Comparison of ENCODE assay signal across 6 cellular contexts in genomic region chr16:88759245-88759975, GRCh38. TPM values are rescaled to one million over a fixed set of nuclear protein-coding genes. Genes with fewer than 3 reads are reported as not detected.
DNase-seq lines count a peak whose midpoint lies in the region; ATAC-seq and TF ChIP-seq lines count a peak whose summit lies in the region.

No MANE protein-coding gene starts in this region.

- H2AFZ ChIP-seq in GM23338 (no peak overlapping the region), osteoblast (ENCODE audit: low read length) (no peak overlapping the region)

- TF ChIP-seq CTCF in GM23338 (conservative IDR thresholded peaks at IDR 0.05; ENCODE audit: low read depth in 2 of 2): peak in 1 of 2 experiments; percentile 44; a peak in 2 of 4 replicates
- TF ChIP-seq CTCF in mesothelial cell of epicardium (IDR thresholded peaks at IDR 0.05; ENCODE audit: unreplicated experiment): no peak
- TF ChIP-seq CTCF in osteoblast (IDR thresholded peaks at IDR 0.05; ENCODE audit: extremely low read depth, low read depth, low read length): no peak

- H3K27ac ChIP-seq in GM23338 (ENCODE audit: low read depth): peak overlapping the region; percentile 80
- no peak overlapping the region for H3K27ac ChIP-seq in osteoblast (ENCODE audit: low read depth, low read length)

- POLR2A ChIA-PET in activated CD4-positive, alpha-beta memory T cell treated with anti-CD3 and anti-CD28 coated beads, Interleukin-2, amount 10 ng/mL, durations not matched to agents 7 days and 5 days (lab: Charles Lee): interaction anchor here (1.0 to 3.2 kb wide), 6 partner anchors 14 to 123 kb away, joined by 3 to 18 read pairs (median 4); no protein-coding TSS in a partner anchor

- ATAC-seq in GM23338: peak; percentile 46

- H3K27me3 ChIP-seq in GM23338 (ENCODE audit: insufficient read depth): no peaks in the 10 kb centered on the region
- no peaks in the 10 kb centered on the region for H3K27me3 ChIP-seq in osteoblast (ENCODE audit: insufficient read depth, low read length)

- H3K27me3 Mint-ChIP-seq in GM23338 (ENCODE audit: insufficient read depth, low read depth, poor library complexity) (peaks cover 25% of the 10 kb centered on the region), mesothelial cell of epicardium (ENCODE audit: low read depth) (no peaks in the 10 kb centered on the region)
- no peaks in the 10 kb centered on the region for H3K27me3 Mint-ChIP-seq in activated CD4-positive, alpha-beta memory T cell treated with anti-CD3 and anti-CD28 coated beads, Interleukin-2, amount 10 ng/mL, durations not matched to agents 7 days and 5 days

- peaks cover 9% of the 10 kb centered on the region for H3K4me1 ChIP-seq in GM23338 (ENCODE audit: insufficient read depth)
- H3K4me1 ChIP-seq in osteoblast (ENCODE audit: insufficient read depth, low read length): peaks cover 26% of the 10 kb centered on the region

- no peaks in the 10 kb centered on the region for H3K9me2 ChIP-seq in GM23338 (ENCODE audit: insufficient read depth)

- H3K9me3 Mint-ChIP-seq in GM23338 (no peaks in the 10 kb centered on the region), mesothelial cell of epicardium (no peaks in the 10 kb centered on the region)
- H3K9me3 Mint-ChIP-seq in activated CD4-positive, alpha-beta memory T cell treated with anti-CD3 and anti-CD28 coated beads, Interleukin-2, amount 10 ng/mL, durations not matched to agents 7 days and 5 days: no peaks in the 10 kb centered on the region

- H3K79me2 ChIP-seq in GM23338 (replicated peaks; ENCODE audit: insufficient read depth) (peaks cover 4% of the 10 kb centered on the region), osteoblast (ENCODE audit: insufficient read depth, low read length) (peaks cover 96% of the 10 kb centered on the region)

- H4K20me1 ChIP-seq in GM23338 (replicated peaks; ENCODE audit: insufficient read depth) (no peaks in the 10 kb centered on the region), osteoblast (ENCODE audit: insufficient read depth, low read length) (peaks cover 75% of the 10 kb centered on the region)

- H3K36me3 ChIP-seq in GM23338 (ENCODE audit: insufficient read depth): no peaks in the 10 kb centered on the region
- peaks cover 9% of the 10 kb centered on the region for H3K36me3 ChIP-seq in osteoblast (ENCODE audit: insufficient read depth, low read length)

- H3K4me1 Mint-ChIP-seq in GM23338: peaks cover 45% of the 10 kb centered on the region
- H3K4me1 Mint-ChIP-seq in activated CD4-positive, alpha-beta memory T cell treated with anti-CD3 and anti-CD28 coated beads, Interleukin-2, amount 10 ng/mL, durations not matched to agents 7 days and 5 days: peaks cover 34% of the 10 kb centered on the region
- H3K4me1 Mint-ChIP-seq in mesothelial cell of epicardium: peaks cover 48% of the 10 kb centered on the region

- H3K9me3 ChIP-seq in osteoblast (ENCODE audit: low read depth, low read length): no peaks in the 10 kb centered on the region

- DNase-seq in GM23338 (ENCODE audit: low spot score) (peak; percentile 72), mesothelial cell of epicardium (ENCODE audit: low spot score in 2 of 2, unreplicated experiment in 2 of 2) (no peak), HuH-7 (ENCODE audit: low spot score) (no peak), osteoblast (ENCODE audit: insufficient read length, low spot score, missing footprints) (no peak)
- peak; percentile 73 for DNase-seq in activated CD4-positive, alpha-beta memory T cell treated with anti-CD3 and anti-CD28 coated beads, Interleukin-2, amount 10 ng/mL, durations not matched to agents 7 days and 5 days
- DNase-seq in NK-92 treated with Interleukin-12 subunit alpha and Interleukin-12 subunit beta, amount 100 ng/mL, for 24 hours (lab: John Stamatoyannopoulos, UW): no peak

- H3K4me2 ChIP-seq in GM23338 (no peak overlapping the region), osteoblast (ENCODE audit: insufficient read depth, low read length) (no peak overlapping the region)

- H3K4me3 ChIP-seq in GM23338 (no peak overlapping the region), osteoblast (ENCODE audit: insufficient read depth, low read length) (no peak overlapping the region)

- H3K4me3 Mint-ChIP-seq in GM23338 (no peak overlapping the region), mesothelial cell of epicardium (no peak overlapping the region)
- H3K4me3 Mint-ChIP-seq in activated CD4-positive, alpha-beta memory T cell treated with anti-CD3 and anti-CD28 coated beads, Interleukin-2, amount 10 ng/mL, durations not matched to agents 7 days and 5 days: peak overlapping the region; percentile 32

- H3K36me3 Mint-ChIP-seq in GM23338 (ENCODE audit: low read depth) (no peaks in the 10 kb centered on the region; the same call in 2 of the 3 replicates), mesothelial cell of epicardium (no peaks in the 10 kb centered on the region)
- H3K36me3 Mint-ChIP-seq in activated CD4-positive, alpha-beta memory T cell treated with anti-CD3 and anti-CD28 coated beads, Interleukin-2, amount 10 ng/mL, durations not matched to agents 7 days and 5 days (ENCODE audit: low read depth): peaks cover 13% of the 10 kb centered on the region

- CTCF ChIA-PET in activated CD4-positive, alpha-beta memory T cell treated with anti-CD3 and anti-CD28 coated beads, Interleukin-2, amount 10 ng/mL, durations not matched to agents 7 days and 5 days (lab: Charles Lee): interaction anchor here (1.1 to 2.2 kb wide), 6 partner anchors 9 to 28 kb away, joined by 3 to 12 read pairs (median 4); no protein-coding TSS in a partner anchor

- H3F3A ChIP-seq in GM23338 (replicated peaks; ENCODE audit: low read depth): peaks cover 14% of the 10 kb centered on the region; the same call in 1 of the 2 replicates

- H3K27ac Mint-ChIP-seq in GM23338: peak overlapping the region; percentile 86
- peak overlapping the region; percentile 77 for H3K27ac Mint-ChIP-seq in activated CD4-positive, alpha-beta memory T cell treated with anti-CD3 and anti-CD28 coated beads, Interleukin-2, amount 10 ng/mL, durations not matched to agents 7 days and 5 days
- H3K27ac Mint-ChIP-seq in mesothelial cell of epicardium: peak overlapping the region; percentile 88

TF ChIP-seq in GM23338, 12 proteins besides CTCF, POLR2A, EP300 and RAD21 (continues in another document):
- TF ChIP-seq REST (IDR thresholded peaks at IDR 0.05; ENCODE audit: unreplicated experiment) (no peak), EZH2 (IDR thresholded peaks at IDR 0.05; ENCODE audit: low read depth, unreplicated experiment) (no peak)

RNA-seq across cellular contexts. Expression of gene PIEZO1, which starts 25.6 kb away (rescaled TPM):
- 56.2 and 70.1 TPM in 2 replicates for total RNA-seq in GM23338 (2014; rRNA removed; shearing (Covaris generic))
- polyA plus RNA-seq in GM23338 (2016; fragmentation: Nextera tagmentation; extraction: Ambion mirVana): 29.6 and 30.4 TPM in 2 replicates
- 100 to 1,000 TPM; 308 to 323 TPM for total RNA-seq in activated CD4-positive, alpha-beta memory T cell treated with anti-CD3 and anti-CD28 coated beads, Interleukin-2, amount 10 ng/mL, durations not matched to agents 7 days and 5 days
- total RNA-seq in mesothelial cell of epicardium (148 to 160 TPM (median 151 TPM) in 3 replicates), osteoblast (187 and 207 TPM in 2 replicates)

RNA-seq across cellular contexts. Expression of gene CDT1, which starts 44.2 kb away (rescaled TPM):
- total RNA-seq in GM23338 (2014; rRNA removed; shearing (Covaris generic)): 114 and 187 TPM in 2 replicates
- 32.6 and 36.1 TPM in 2 replicates for polyA plus RNA-seq in GM23338 (2016; fragmentation: Nextera tagmentation; extraction: Ambion mirVana)
- total RNA-seq in activated CD4-positive, alpha-beta memory T cell treated with anti-CD3 and anti-CD28 coated beads, Interleukin-2, amount 10 ng/mL, durations not matched to agents 7 days and 5 days: 100 to 1,000 TPM; 133 to 137 TPM
- total RNA-seq in mesothelial cell of epicardium: 14.1 to 15.9 TPM (median 14.6 TPM) in 3 replicates
- total RNA-seq in osteoblast: 2.9 TPM in 2 replicates

RNA-seq across cellular contexts. Expression of gene APRT, which starts 52.3 kb away (rescaled TPM):
- total RNA-seq in GM23338 (2014; rRNA removed; shearing (Covaris generic)): 250 and 258 TPM in 2 replicates
- 522 and 536 TPM in 2 replicates for polyA plus RNA-seq in GM23338 (2016; fragmentation: Nextera tagmentation; extraction: Ambion mirVana)
- 100 to 1,000 TPM; 129 to 136 TPM for total RNA-seq in activated CD4-positive, alpha-beta memory T cell treated with anti-CD3 and anti-CD28 coated beads, Interleukin-2, amount 10 ng/mL, durations not matched to agents 7 days and 5 days
- total RNA-seq in mesothelial cell of epicardium (95.9 to 99.2 TPM (median 96.2 TPM) in 3 replicates), osteoblast (41.8 and 53.6 TPM in 2 replicates)

RNA-seq across cellular contexts. Expression of gene CTU2, which starts 53.1 kb away (rescaled TPM):
- total RNA-seq in GM23338 (2014; rRNA removed; shearing (Covaris generic)): 15.4 and 22.3 TPM in 2 replicates
- polyA plus RNA-seq in GM23338 (2016; fragmentation: Nextera tagmentation; extraction: Ambion mirVana): 25.7 and 33.6 TPM in 2 replicates
- total RNA-seq in activated CD4-positive, alpha-beta memory T cell treated with anti-CD3 and anti-CD28 coated beads, Interleukin-2, amount 10 ng/mL, durations not matched to agents 7 days and 5 days: 10 to 100 TPM; 16.5 to 17.3 TPM
- total RNA-seq in mesothelial cell of epicardium (22.2 to 28.2 TPM (median 22.2 TPM) in 3 replicates), osteoblast (14.8 and 15.6 TPM in 2 replicates)

RNA-seq across cellular contexts. Expression of gene RNF166, which starts 53.2 kb away (rescaled TPM):
- 39.6 and 43.4 TPM in 2 replicates for total RNA-seq in GM23338 (2014; rRNA removed; shearing (Covaris generic))
- polyA plus RNA-seq in GM23338 (2016; fragmentation: Nextera tagmentation; extraction: Ambion mirVana): 24.9 and 27.8 TPM in 2 replicates
- 100 to 1,000 TPM; 155 to 156 TPM for total RNA-seq in activated CD4-positive, alpha-beta memory T cell treated with anti-CD3 and anti-CD28 coated beads, Interleukin-2, amount 10 ng/mL, durations not matched to agents 7 days and 5 days
- total RNA-seq in mesothelial cell of epicardium: 20.9 to 22.9 TPM (median 21.4 TPM) in 3 replicates
- total RNA-seq in osteoblast: 14.5 and 18.0 TPM in 2 replicates

Comparison
In these comparisons a context has a peak if more than half of its experiments do, and no peak if none do; other contexts are left out.
1. DNase-seq: peak in GM23338 (single experiment) and activated CD4-positive, alpha-beta memory T cell treated with anti-CD3 and anti-CD28 coated beads, Interleukin-2, amount 10 ng/mL, durations not matched to agents 7 days and 5 days (single experiment); none in mesothelial cell of epicardium (0 of 2), HuH-7 (single experiment), osteoblast (single experiment) and NK-92 treated with Interleukin-12 subunit alpha and Interleukin-12 subunit beta, amount 100 ng/mL, for 24 hours (single experiment).
2. Peak in every context shown above with its lines, with median percentiles within 50 percentile points of each other: H3K27ac Mint-ChIP-seq.